ENCODE assay signal across 1 cellular context in genomic region chr13:42728507-42729180, GRCh38.
TF ChIP-seq lines count a peak whose summit lies in the region.

No MANE protein-coding gene starts in this region.

TF ChIP-seq in GM23338, 12 proteins besides CTCF, POLR2A, EP300 and RAD21 (continued from another document):
- TF ChIP-seq, protein P1, sequence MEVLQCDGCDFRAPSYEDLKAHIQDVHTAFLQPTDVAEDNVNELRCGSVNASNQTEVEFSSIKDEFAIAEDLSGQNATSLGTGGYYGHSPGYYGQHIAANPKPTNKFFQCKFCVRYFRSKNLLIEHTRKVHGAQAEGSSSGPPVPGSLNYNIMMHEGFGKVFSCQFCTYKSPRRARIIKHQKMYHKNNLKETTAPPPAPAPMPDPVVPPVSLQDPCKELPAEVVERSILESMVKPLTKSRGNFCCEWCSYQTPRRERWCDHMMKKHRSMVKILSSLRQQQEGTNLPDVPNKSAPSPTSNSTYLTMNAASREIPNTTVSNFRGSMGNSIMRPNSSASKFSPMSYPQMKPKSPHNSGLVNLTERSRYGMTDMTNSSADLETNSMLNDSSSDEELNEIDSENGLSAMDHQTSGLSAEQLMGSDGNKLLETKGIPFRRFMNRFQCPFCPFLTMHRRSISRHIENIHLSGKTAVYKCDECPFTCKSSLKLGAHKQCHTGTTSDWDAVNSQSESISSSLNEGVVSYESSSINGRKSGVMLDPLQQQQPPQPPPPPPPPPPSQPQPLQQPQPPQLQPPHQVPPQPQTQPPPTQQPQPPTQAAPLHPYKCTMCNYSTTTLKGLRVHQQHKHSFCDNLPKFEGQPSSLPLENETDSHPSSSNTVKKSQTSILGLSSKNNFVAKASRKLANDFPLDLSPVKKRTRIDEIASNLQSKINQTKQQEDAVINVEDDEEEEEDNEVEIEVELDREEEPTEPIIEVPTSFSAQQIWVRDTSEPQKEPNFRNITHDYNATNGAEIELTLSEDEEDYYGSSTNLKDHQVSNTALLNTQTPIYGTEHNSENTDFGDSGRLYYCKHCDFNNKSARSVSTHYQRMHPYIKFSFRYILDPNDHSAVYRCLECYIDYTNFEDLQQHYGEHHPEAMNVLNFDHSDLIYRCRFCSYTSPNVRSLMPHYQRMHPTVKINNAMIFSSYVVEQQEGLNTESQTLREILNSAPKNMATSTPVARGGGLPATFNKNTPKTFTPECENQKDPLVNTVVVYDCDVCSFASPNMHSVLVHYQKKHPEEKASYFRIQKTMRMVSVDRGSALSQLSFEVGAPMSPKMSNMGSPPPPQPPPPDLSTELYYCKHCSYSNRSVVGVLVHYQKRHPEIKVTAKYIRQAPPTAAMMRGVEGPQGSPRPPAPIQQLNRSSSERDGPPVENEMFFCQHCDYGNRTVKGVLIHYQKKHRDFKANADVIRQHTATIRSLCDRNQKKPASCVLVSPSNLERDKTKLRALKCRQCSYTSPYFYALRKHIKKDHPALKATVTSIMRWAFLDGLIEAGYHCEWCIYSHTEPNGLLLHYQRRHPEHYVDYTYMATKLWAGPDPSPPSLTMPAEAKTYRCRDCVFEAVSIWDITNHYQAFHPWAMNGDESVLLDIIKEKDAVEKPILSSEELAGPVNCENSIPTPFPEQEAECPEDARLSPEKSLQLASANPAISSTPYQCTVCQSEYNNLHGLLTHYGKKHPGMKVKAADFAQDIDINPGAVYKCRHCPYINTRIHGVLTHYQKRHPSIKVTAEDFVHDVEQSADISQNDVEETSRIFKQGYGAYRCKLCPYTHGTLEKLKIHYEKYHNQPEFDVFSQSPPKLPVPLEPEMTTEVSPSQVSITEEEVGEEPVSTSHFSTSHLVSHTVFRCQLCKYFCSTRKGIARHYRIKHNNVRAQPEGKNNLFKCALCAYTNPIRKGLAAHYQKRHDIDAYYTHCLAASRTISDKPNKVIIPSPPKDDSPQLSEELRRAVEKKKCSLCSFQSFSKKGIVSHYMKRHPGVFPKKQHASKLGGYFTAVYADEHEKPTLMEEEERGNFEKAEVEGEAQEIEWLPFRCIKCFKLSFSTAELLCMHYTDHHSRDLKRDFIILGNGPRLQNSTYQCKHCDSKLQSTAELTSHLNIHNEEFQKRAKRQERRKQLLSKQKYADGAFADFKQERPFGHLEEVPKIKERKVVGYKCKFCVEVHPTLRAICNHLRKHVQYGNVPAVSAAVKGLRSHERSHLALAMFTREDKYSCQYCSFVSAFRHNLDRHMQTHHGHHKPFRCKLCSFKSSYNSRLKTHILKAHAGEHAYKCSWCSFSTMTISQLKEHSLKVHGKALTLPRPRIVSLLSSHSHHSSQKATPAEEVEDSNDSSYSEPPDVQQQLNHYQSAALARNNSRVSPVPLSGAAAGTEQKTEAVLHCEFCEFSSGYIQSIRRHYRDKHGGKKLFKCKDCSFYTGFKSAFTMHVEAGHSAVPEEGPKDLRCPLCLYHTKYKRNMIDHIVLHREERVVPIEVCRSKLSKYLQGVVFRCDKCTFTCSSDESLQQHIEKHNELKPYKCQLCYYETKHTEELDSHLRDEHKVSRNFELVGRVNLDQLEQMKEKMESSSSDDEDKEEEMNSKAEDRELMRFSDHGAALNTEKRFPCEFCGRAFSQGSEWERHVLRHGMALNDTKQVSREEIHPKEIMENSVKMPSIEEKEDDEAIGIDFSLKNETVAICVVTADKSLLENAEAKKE (CRISPR knock-in tag; IDR thresholded peaks at IDR 0.05) = no peak
- TF ChIP-seq ZNF114 (CRISPR knock-in tag; IDR thresholded peaks at IDR 0.05) = no peak
- no peak for TF ChIP-seq ZNF331 (CRISPR knock-in tag; IDR thresholded peaks at IDR 0.05; ENCODE audit: low read depth)
- no peak for TF ChIP-seq JUNB (IDR thresholded peaks at IDR 0.05; ENCODE audit: unreplicated experiment)
- TF ChIP-seq ETS1 (IDR thresholded peaks at IDR 0.05) = no peak
- TF ChIP-seq, protein P2, sequence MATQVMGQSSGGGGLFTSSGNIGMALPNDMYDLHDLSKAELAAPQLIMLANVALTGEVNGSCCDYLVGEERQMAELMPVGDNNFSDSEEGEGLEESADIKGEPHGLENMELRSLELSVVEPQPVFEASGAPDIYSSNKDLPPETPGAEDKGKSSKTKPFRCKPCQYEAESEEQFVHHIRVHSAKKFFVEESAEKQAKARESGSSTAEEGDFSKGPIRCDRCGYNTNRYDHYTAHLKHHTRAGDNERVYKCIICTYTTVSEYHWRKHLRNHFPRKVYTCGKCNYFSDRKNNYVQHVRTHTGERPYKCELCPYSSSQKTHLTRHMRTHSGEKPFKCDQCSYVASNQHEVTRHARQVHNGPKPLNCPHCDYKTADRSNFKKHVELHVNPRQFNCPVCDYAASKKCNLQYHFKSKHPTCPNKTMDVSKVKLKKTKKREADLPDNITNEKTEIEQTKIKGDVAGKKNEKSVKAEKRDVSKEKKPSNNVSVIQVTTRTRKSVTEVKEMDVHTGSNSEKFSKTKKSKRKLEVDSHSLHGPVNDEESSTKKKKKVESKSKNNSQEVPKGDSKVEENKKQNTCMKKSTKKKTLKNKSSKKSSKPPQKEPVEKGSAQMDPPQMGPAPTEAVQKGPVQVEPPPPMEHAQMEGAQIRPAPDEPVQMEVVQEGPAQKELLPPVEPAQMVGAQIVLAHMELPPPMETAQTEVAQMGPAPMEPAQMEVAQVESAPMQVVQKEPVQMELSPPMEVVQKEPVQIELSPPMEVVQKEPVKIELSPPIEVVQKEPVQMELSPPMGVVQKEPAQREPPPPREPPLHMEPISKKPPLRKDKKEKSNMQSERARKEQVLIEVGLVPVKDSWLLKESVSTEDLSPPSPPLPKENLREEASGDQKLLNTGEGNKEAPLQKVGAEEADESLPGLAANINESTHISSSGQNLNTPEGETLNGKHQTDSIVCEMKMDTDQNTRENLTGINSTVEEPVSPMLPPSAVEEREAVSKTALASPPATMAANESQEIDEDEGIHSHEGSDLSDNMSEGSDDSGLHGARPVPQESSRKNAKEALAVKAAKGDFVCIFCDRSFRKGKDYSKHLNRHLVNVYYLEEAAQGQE (IDR thresholded peaks at IDR 0.05; ENCODE audit: unreplicated experiment) = no peak
TF ChIP-seq in GM23338: peak in this region for 0.
